Comparison of ENCODE assay signal across 23 cellular contexts in the genomic region with DNA sequence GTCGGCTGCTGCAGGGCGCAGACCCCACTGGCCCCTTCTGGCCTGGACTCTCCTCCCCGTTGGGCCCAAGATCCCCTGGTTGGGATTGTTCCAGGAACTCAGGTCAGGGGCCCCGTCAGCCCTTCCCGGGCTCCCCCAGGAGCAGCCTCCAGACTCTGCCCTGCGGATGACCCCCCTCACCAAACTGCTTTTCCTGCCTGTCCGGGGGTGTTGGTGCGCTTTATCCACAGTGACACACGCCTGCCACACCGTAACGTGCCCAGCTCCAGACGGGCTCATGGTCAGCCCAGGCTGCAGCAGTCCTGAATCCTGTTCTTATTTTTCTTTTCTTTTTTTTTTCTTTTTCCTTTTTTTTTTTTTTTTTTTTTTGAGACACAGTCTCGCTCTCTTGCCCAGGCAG.
"Had no signal": no experiment of that assay in that cellular context is flagged by ENCODE, and none has a peak within 500 bp of the region (broad histone marks: within the 10 kb centered on the region; RNA-seq: fewer than 3 reads in every experiment).

No MANE protein-coding gene starts in this region.

- H3K36me3 ChIP-seq: breast epithelium had no signal

- H3K27me3 ChIP-seq: breast epithelium, MG63, SJSA1 had no signal

- H3K4me3 ChIP-seq: breast epithelium, MG63, SJSA1 had no signal

- DNase-seq: activated B cell treated with CpG ODN at 0.5 μM for 24 hours; activated CD4-positive, alpha-beta T cell treated with anti-CD3 and anti-CD28 coated beads for 1 hour; activated CD4-positive, alpha-beta T cell treated with anti-CD3 and anti-CD28 coated beads, Interleukin-2, amount 10 ng/mL, durations not matched to agents 24 days and 14 days; activated CD4-positive, alpha-beta T cell treated with anti-CD3 and anti-CD28 coated beads, Interleukin-2, amount 50 U/mL, for 48 hours; activated CD8-positive, alpha-beta memory T cell treated with anti-CD3 and anti-CD28 coated beads, Interleukin-2, amount 10 ng/mL, durations not matched to agents 7 days and 5 days; activated effector memory CD4-positive, alpha-beta T cell treated with Interleukin-2 at 50 U/mL for 16 hours; activated naive CD4-positive, alpha-beta T cell; activated T-cell treated with anti-CD3 and anti-CD28 coated beads, Interleukin-2, amount 50 U/mL, for 24 hours; aorta; caudate nucleus; MG63; NCI-H1105 treated with DMSO at 0.1 percent for 48 hours; NCI-H1436 treated with DMSO at 0.1 percent for 48 hours; NCI-H187; NCI-H2081; NCI-H226; NCI-H526; OCI-M1; Right ventricle myocardium superior; RPMI8226 had no signal

- H3K9me3 ChIP-seq: breast epithelium, MG63, SJSA1 had no signal

- ATAC-seq: activated CD8-positive, alpha-beta memory T cell treated with anti-CD3 and anti-CD28 coated beads, Interleukin-2, amount 10 ng/mL, durations not matched to agents 7 days and 5 days; Panc1 had no signal

- H3K27ac ChIP-seq: breast epithelium, SJSA1 had no signal
